8 cellular contexts compared by ENCODE assay signal in genomic region chr14:73645248-73645610, GRCh38. TPM values are rescaled to one million over a fixed set of nuclear protein-coding genes. Genes with fewer than 3 reads are reported as not detected.
DNase-seq lines count a peak whose midpoint lies in the region; ATAC-seq and TF ChIP-seq lines count a peak whose summit lies in the region.

No MANE protein-coding gene starts in this region.

- peaks cover 48% of the 10 kb centered on the region for H3K79me2 ChIP-seq in GM23248 (ENCODE audit: insufficient read depth)

- in situ Hi-C loops in GM23248 (cut with MboI): no loop called here

- no peaks in the 10 kb centered on the region for H3K9me2 ChIP-seq in GM23248 (ENCODE audit: insufficient read depth)

- H3K9ac ChIP-seq in GM23248 (peak overlapping the region; percentile 90), SK-N-MC (ENCODE audit: insufficient read length) (peak overlapping the region; percentile 69)

- H3K27ac ChIP-seq in GM23248 (peak overlapping the region; percentile 88), SK-N-MC (no peak overlapping the region), skin epidermis (peak overlapping the region in 20 of 21 experiments; percentile 12 to 94 (median 80))

- DNase-seq in GM23248: peak; percentile 28
- no peak for DNase-seq in SK-N-MC (ENCODE audit: low read depth, low spot score)
- no peak for DNase-seq in fibroblast of the aortic adventitia (ENCODE audit: low read depth)
- no peak for DNase-seq in Kasumi-1 (lab: John Stamatoyannopoulos, UW)
- DNase-seq in NCI-H2107 treated with DMSO at 0.1 percent for 48 hours (lab: John Stamatoyannopoulos, UW; ENCODE audit: unreplicated experiment): no peak

- peak overlapping the region; percentile 83 for H3K4me2 ChIP-seq in GM23248 (ENCODE audit: unreplicated experiment)

- H3K27me3 ChIP-seq in GM23248 (replicated peaks; ENCODE audit: insufficient read depth): no peaks in the 10 kb centered on the region

- H3K4me1 ChIP-seq in GM23248 (ENCODE audit: insufficient read depth): peaks cover 1% of the 10 kb centered on the region; the same call in 1 of the 2 replicates

- H3K36me3 ChIP-seq in GM23248 (ENCODE audit: low read depth) (no peaks in the 10 kb centered on the region), SK-N-MC (ENCODE audit: insufficient read depth, low read length) (no peaks in the 10 kb centered on the region)

- H3K9me3 ChIP-seq in GM23248 (ENCODE audit: low read depth) (no peaks in the 10 kb centered on the region), SK-N-MC (ENCODE audit: low read depth, low read length) (no peaks in the 10 kb centered on the region)

- 1% methylated on average over 7 of the region's 7 CpGs for WGBS in GM23248 (ENCODE audit: low coverage in 1 of 2, low lambda C conversion rate in 2 of 2, missing lambda C conversion rate in 2 of 2), 2 experiments

- H3K4me3 ChIP-seq in GM23248 (peak overlapping the region; percentile 96), SK-N-MC (peak overlapping the region; percentile 88), fibroblast of the aortic adventitia (ENCODE audit: low read depth, low read length) (peak overlapping the region; percentile 99), skin epidermis (peak overlapping the region; percentile 44 to 79 (median 63))

- TF ChIP-seq CTCF in fibroblast of the aortic adventitia (IDR thresholded peaks at IDR 0.05; ENCODE audit: insufficient read depth, low read length): no peak

- no peak for ATAC-seq in GM21423 (IDR thresholded peaks at IDR 0.05; ENCODE audit: unreplicated experiment)
- no peak for ATAC-seq in HG02623 (IDR thresholded peaks at IDR 0.05; ENCODE audit: unreplicated experiment)

- peak overlapping the region; percentile 97 for H2AFZ ChIP-seq in GM23248

- H4K20me1 ChIP-seq in GM23248 (ENCODE audit: insufficient read depth): no peaks in the 10 kb centered on the region

- peaks cover 15% of the 10 kb centered on the region for H3F3A ChIP-seq in GM23248 (ENCODE audit: insufficient read depth)

RNA-seq across cellular contexts. Expression of gene DNAL1, which starts 0.4 kb away (rescaled TPM):
- 5.9 and 6.3 TPM in 2 replicates for total RNA-seq in GM23248 (2014; rRNA removed; shearing (Covaris generic))
- polyA plus RNA-seq in GM23248 (2016; fragmentation: Nextera tagmentation; extraction: Ambion mirVana): 16.7 TPM in 2 replicates
- 12.7 and 27.8 TPM in 2 replicates for total RNA-seq in fibroblast of the aortic adventitia (ENCODE audit: low replicate concordance)

RNA-seq across cellular contexts. Expression of gene ACOT6, which starts 32.9 kb away (rescaled TPM):
- not detected in 2 replicates for total RNA-seq in GM23248 (2014; rRNA removed; shearing (Covaris generic))
- polyA plus RNA-seq in GM23248 (2016; fragmentation: Nextera tagmentation; extraction: Ambion mirVana): not detected in 2 replicates
- total RNA-seq in fibroblast of the aortic adventitia (ENCODE audit: low replicate concordance): not detected in 2 replicates

RNA-seq across cellular contexts. Expression of gene ACOT4, which starts 53.6 kb away (rescaled TPM):
- 0.38 and 1.5 TPM in 2 replicates for total RNA-seq in GM23248 (2014; rRNA removed; shearing (Covaris generic))
- 1.3 and 1.6 TPM in 2 replicates for polyA plus RNA-seq in GM23248 (2016; fragmentation: Nextera tagmentation; extraction: Ambion mirVana)
- total RNA-seq in fibroblast of the aortic adventitia (ENCODE audit: low replicate concordance): 0.72 TPM in 1 of 2 replicates, not detected in the other
